ENCODE assay signal across 8 cellular contexts in the genomic region with DNA sequence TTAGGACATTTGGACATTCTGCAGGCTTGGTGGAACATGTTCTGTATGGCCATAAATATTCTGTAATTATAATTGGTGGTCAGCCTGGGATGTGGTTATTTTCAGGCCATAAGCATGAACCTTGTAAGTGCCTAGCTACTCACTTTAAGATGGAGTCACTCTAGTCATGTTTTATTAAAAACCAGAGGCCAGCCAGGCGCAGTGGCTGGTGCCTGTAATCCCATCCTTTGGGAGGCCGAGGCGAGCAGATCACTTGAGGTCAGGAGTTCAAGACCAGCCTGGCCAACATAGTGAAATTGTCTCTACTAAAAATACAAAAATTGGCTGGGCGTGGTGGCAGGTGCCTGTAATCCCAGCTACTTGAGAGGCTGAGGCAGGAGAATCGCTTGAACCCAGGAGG. TPM values are rescaled to one million over a fixed set of nuclear protein-coding genes. Genes with fewer than 3 reads are reported as not detected.
A peak's percentile ranks its signal among the peaks of the same experiment; 100 is the strongest.
DNase-seq lines count a peak whose midpoint lies in the region; ATAC-seq, FAIRE-seq and TF ChIP-seq lines count a peak whose summit lies in the region.
"Not testable (repeated sequence)": the region's sequence is repeated elsewhere in the genome, so short reads cannot be mapped to it uniquely, and the experiment has no call there.

No MANE protein-coding gene starts in this region.

- peaks cover 16% of the 10 kb centered on the region for H3K36me3 Mint-ChIP-seq in CD4-positive, alpha-beta T cell (ENCODE audit: low read depth)
- H3K36me3 Mint-ChIP-seq in HFFc6 (ENCODE audit: low read depth) (peaks cover 32% of the 10 kb centered on the region), astrocyte (ENCODE audit: low read depth, unreplicated experiment) (peaks cover 16% of the 10 kb centered on the region)
- not testable (repeated sequence) for H3K36me3 Mint-ChIP-seq in activated CD4-positive, alpha-beta T cell treated with anti-CD3 and anti-CD28 coated beads, Interleukin-2, amount 10 ng/mL, durations not matched to agents 7 days and 5 days (ENCODE audit: low read depth)
- H3K36me3 Mint-ChIP-seq in naive thymus-derived CD8-positive, alpha-beta T cell = peaks cover 0 to 11% (median 1%) of the 10 kb centered on the region in 3 donors
- peaks cover 67% of the 10 kb centered on the region for H3K36me3 Mint-ChIP-seq in stimulated activated effector memory CD8-positive, alpha-beta T cell treated with anti-CD3 and anti-CD28 coated beads, Interleukin-12 subunit alpha, Interleukin-12 subunit beta, amount 100 ng/mL, for 72 hours

- not testable (repeated sequence) for FAIRE-seq in astrocyte (lab: Jason Lieb, UNC)

- POLR2A ChIA-PET in CD4-positive, alpha-beta T cell (lab: Charles Lee) = interaction anchor here (1.5 kb wide), 1 partner anchor 71 kb away, joined by 6 read pairs; no protein-coding TSS in a partner anchor
- POLR2A ChIA-PET in PC-3 (lab: Charles Lee; ENCODE audit: unreplicated experiment); activated CD4-positive, alpha-beta T cell treated with anti-CD3 and anti-CD28 coated beads, Interleukin-2, amount 10 ng/mL, durations not matched to agents 7 days and 5 days (lab: Charles Lee): not testable (repeated sequence)
- POLR2A ChIA-PET in naive thymus-derived CD8-positive, alpha-beta T cell (lab: Charles Lee) = interaction anchor here (0.7 kb wide), 1 partner anchor 13 kb away, joined by 3 read pairs; no protein-coding TSS in a partner anchor

- H3K27me3 Mint-ChIP-seq in CD4-positive, alpha-beta T cell = peaks cover 34% of the 10 kb centered on the region
- H3K27me3 Mint-ChIP-seq in HFFc6 (ENCODE audit: insufficient read depth) = peaks cover 18% of the 10 kb centered on the region
- peaks cover 19% of the 10 kb centered on the region for H3K27me3 Mint-ChIP-seq in activated CD4-positive, alpha-beta T cell treated with anti-CD3 and anti-CD28 coated beads, Interleukin-2, amount 10 ng/mL, durations not matched to agents 7 days and 5 days
- H3K27me3 Mint-ChIP-seq in astrocyte (ENCODE audit: low read depth, unreplicated experiment) = not testable (repeated sequence)
- peaks cover 10 to 30% (median 17%) of the 10 kb centered on the region in 5 donors for H3K27me3 Mint-ChIP-seq in naive thymus-derived CD8-positive, alpha-beta T cell

- peaks cover 40% of the 10 kb centered on the region for H3K4me1 Mint-ChIP-seq in CD4-positive, alpha-beta T cell (ENCODE audit: low read depth)
- H3K4me1 Mint-ChIP-seq in HFFc6 (ENCODE audit: low read depth) (peaks cover 57% of the 10 kb centered on the region), astrocyte (ENCODE audit: low read depth, unreplicated experiment) (peaks cover 12% of the 10 kb centered on the region)
- H3K4me1 Mint-ChIP-seq in activated CD4-positive, alpha-beta T cell treated with anti-CD3 and anti-CD28 coated beads, Interleukin-2, amount 10 ng/mL, durations not matched to agents 7 days and 5 days = peaks cover 41% of the 10 kb centered on the region
- peaks cover 23 to 52% (median 45%) of the 10 kb centered on the region in 4 donors for H3K4me1 Mint-ChIP-seq in naive thymus-derived CD8-positive, alpha-beta T cell
- H3K4me1 Mint-ChIP-seq in stimulated activated effector memory CD8-positive, alpha-beta T cell treated with anti-CD3 and anti-CD28 coated beads, Interleukin-12 subunit alpha, Interleukin-12 subunit beta, amount 100 ng/mL, for 72 hours = peaks cover 56% of the 10 kb centered on the region

- H3K27me3 ChIP-seq in CD4-positive, alpha-beta T cell (ENCODE audit: control insufficient read depth, insufficient read depth, low read length) = peaks cover 24% of the 10 kb centered on the region
- H3K27me3 ChIP-seq in PC-3 (ENCODE audit: low read length); astrocyte (ENCODE audit: insufficient read depth, low read length): not testable (repeated sequence)

- H3K9me3 ChIP-seq in CD4-positive, alpha-beta T cell (ENCODE audit: control insufficient read depth, low read length); PC-3 (ENCODE audit: low read length); astrocyte (ENCODE audit: insufficient read depth, low read depth, low read length): not testable (repeated sequence)

- not testable (repeated sequence) for DNase-seq in CD4-positive, alpha-beta T cell; HFFc6; PC-3; activated CD4-positive, alpha-beta T cell treated with anti-CD3 and anti-CD28 coated beads, Interleukin-2, amount 10 ng/mL, durations not matched to agents 7 days and 5 days; astrocyte (ENCODE audit: low read depth); fibroblast of the aortic adventitia (ENCODE audit: low read depth); naive thymus-derived CD8-positive, alpha-beta T cell; stimulated activated effector memory CD8-positive, alpha-beta T cell treated with anti-CD3 and anti-CD28 coated beads, Interleukin-12 subunit alpha, Interleukin-12 subunit beta, amount 100 ng/mL, for 72 hours (ENCODE audit: low spot score in 2 of 2)

- H3K79me2 ChIP-seq in PC-3 (ENCODE audit: low read length) (peaks cover 54% of the 10 kb centered on the region), astrocyte (ENCODE audit: insufficient read depth, low read length) (peaks cover 38% of the 10 kb centered on the region)

- not testable (repeated sequence) for H4K20me1 ChIP-seq in PC-3 (ENCODE audit: low read length); astrocyte (ENCODE audit: insufficient read depth, low read length)

- peak overlapping the region; percentile 97 for H3K4me3 ChIP-seq in PC-3 (ENCODE audit: low read length)
- H3K4me3 ChIP-seq in astrocyte (ENCODE audit: insufficient read depth, low read depth, low read length) = peak overlapping the region; percentile 90
- H3K4me3 ChIP-seq in fibroblast of the aortic adventitia (ENCODE audit: low read depth, low read length) = peak overlapping the region; percentile 95

- H2AFZ ChIP-seq in PC-3 (ENCODE audit: low read length); astrocyte (ENCODE audit: low read depth, low read length): not testable (repeated sequence)

- BruUV-seq in PC-3 (replicated peaks; lab: Mats Ljungman, UMichigan) = not testable (repeated sequence)

- not testable (repeated sequence) for H3K27ac ChIP-seq in CD4-positive, alpha-beta T cell (ENCODE audit: low read depth, low read length); PC-3 (ENCODE audit: low read length); astrocyte (ENCODE audit: low read depth, low read length)

- peak overlapping the region; percentile 95 for H3K9ac ChIP-seq in PC-3 (ENCODE audit: low read length)
- peak overlapping the region; percentile 89 for H3K9ac ChIP-seq in astrocyte (ENCODE audit: low read length)

- peaks cover 24% of the 10 kb centered on the region; the same call in 1 of the 2 replicates for H3K4me1 ChIP-seq in PC-3 (ENCODE audit: insufficient read depth, low read length)
- H3K4me1 ChIP-seq in astrocyte (ENCODE audit: insufficient read depth, low read length) = peaks cover 26% of the 10 kb centered on the region

- intact Hi-C loops in CD4-positive, alpha-beta T cell (cut with DNase I, micrococcal nuclease) = loop anchor here (2.0 to 10.0 kb wide), 4 partner anchors 17 to 457 kb away; a partner anchor contains a TSS
- intact Hi-C loops in PC-3 (cut with micrococcal nuclease) = loop anchor here (2.0 kb wide), 1 partner anchor 31 kb away; no protein-coding TSS in a partner anchor

- TF ChIP-seq CTCF in CD4-positive, alpha-beta T cell (IDR thresholded peaks at IDR 0.05); HFFc6 (IDR thresholded peaks at IDR 0.05); PC-3 (conservative IDR thresholded peaks at IDR 0.05; ENCODE audit: low read depth, low read length); astrocyte (IDR thresholded peaks at IDR 0.05; ENCODE audit: insufficient read depth, low read depth, low read length); fibroblast of the aortic adventitia (IDR thresholded peaks at IDR 0.05; ENCODE audit: insufficient read depth, low read length): not testable (repeated sequence)

- H3K4me2 ChIP-seq in PC-3 (ENCODE audit: low read length) = peak overlapping the region; percentile 84
- H3K4me2 ChIP-seq in astrocyte (ENCODE audit: low read length) = peak overlapping the region; percentile 96

- not testable (repeated sequence) for H3F3A ChIP-seq in PC-3 (ENCODE audit: low read length, unreplicated experiment)

- H3K9me2 ChIP-seq in PC-3 (replicated peaks; ENCODE audit: low read length) = not testable (repeated sequence)

- H3K9me3 Mint-ChIP-seq in CD4-positive, alpha-beta T cell; HFFc6; activated CD4-positive, alpha-beta T cell treated with anti-CD3 and anti-CD28 coated beads, Interleukin-2, amount 10 ng/mL, durations not matched to agents 7 days and 5 days; astrocyte (ENCODE audit: unreplicated experiment); naive thymus-derived CD8-positive, alpha-beta T cell; stimulated activated effector memory CD8-positive, alpha-beta T cell treated with anti-CD3 and anti-CD28 coated beads, Interleukin-12 subunit alpha, Interleukin-12 subunit beta, amount 100 ng/mL, for 72 hours: not testable (repeated sequence)

- not testable (repeated sequence) for H3K27ac Mint-ChIP-seq in CD4-positive, alpha-beta T cell; activated CD4-positive, alpha-beta T cell treated with anti-CD3 and anti-CD28 coated beads, Interleukin-2, amount 10 ng/mL, durations not matched to agents 7 days and 5 days
- H3K27ac Mint-ChIP-seq in HFFc6 (peak overlapping the region; percentile 50; the same call in 1 of the 2 replicates), astrocyte (ENCODE audit: unreplicated experiment) (peak overlapping the region; percentile 38)
- H3K27ac Mint-ChIP-seq in naive thymus-derived CD8-positive, alpha-beta T cell = peak overlapping the region in 1 of 10 donors; percentile 19
- H3K27ac Mint-ChIP-seq in stimulated activated effector memory CD8-positive, alpha-beta T cell treated with anti-CD3 and anti-CD28 coated beads, Interleukin-12 subunit alpha, Interleukin-12 subunit beta, amount 100 ng/mL, for 72 hours = peak overlapping the region; percentile 63

- CTCF ChIA-PET in CD4-positive, alpha-beta T cell (lab: Charles Lee) = interaction anchor here (1.2 to 1.5 kb wide), 2 partner anchors 32 to 71 kb away, joined by 3 to 8 read pairs; no protein-coding TSS in a partner anchor
- CTCF ChIA-PET in PC-3 (lab: Charles Lee) = interaction anchor here (1.0 kb wide), 1 partner anchor 72 kb away, joined by 3 read pairs; no protein-coding TSS in a partner anchor
- CTCF ChIA-PET in activated CD4-positive, alpha-beta T cell treated with anti-CD3 and anti-CD28 coated beads, Interleukin-2, amount 10 ng/mL, durations not matched to agents 7 days and 5 days (lab: Charles Lee) = interaction anchor here (0.5 to 2.0 kb wide), 6 partner anchors 9 to 78 kb away, joined by 3 to 8 read pairs (median 4); no protein-coding TSS in a partner anchor

- not testable (repeated sequence) for H3K36me3 ChIP-seq in PC-3 (ENCODE audit: low read depth, low read length); astrocyte (ENCODE audit: insufficient read depth, low read length)

- not testable (repeated sequence) for ATAC-seq in CD4-positive, alpha-beta T cell (ENCODE audit: poor library complexity); PC-3; naive thymus-derived CD8-positive, alpha-beta T cell; stimulated activated effector memory CD8-positive, alpha-beta T cell treated with anti-CD3 and anti-CD28 coated beads, Interleukin-12 subunit alpha, Interleukin-12 subunit beta, amount 100 ng/mL, for 72 hours

- H3K4me3 Mint-ChIP-seq in CD4-positive, alpha-beta T cell = peak overlapping the region; percentile 6
- peak overlapping the region; percentile 97 for H3K4me3 Mint-ChIP-seq in HFFc6
- H3K4me3 Mint-ChIP-seq in activated CD4-positive, alpha-beta T cell treated with anti-CD3 and anti-CD28 coated beads, Interleukin-2, amount 10 ng/mL, durations not matched to agents 7 days and 5 days = peak overlapping the region; percentile 85
- peak overlapping the region; percentile 97 for H3K4me3 Mint-ChIP-seq in astrocyte (ENCODE audit: unreplicated experiment)
- peak overlapping the region in 7 of 10 donors; percentile 19 to 100 (median 92) for H3K4me3 Mint-ChIP-seq in naive thymus-derived CD8-positive, alpha-beta T cell
- H3K4me3 Mint-ChIP-seq in stimulated activated effector memory CD8-positive, alpha-beta T cell treated with anti-CD3 and anti-CD28 coated beads, Interleukin-12 subunit alpha, Interleukin-12 subunit beta, amount 100 ng/mL, for 72 hours = peak overlapping the region; percentile 87

RNA-seq across cellular contexts. Expression of a gene that starts 1.1 kb away (rescaled TPM):
- under 1 TPM; 0.16 to 0.28 TPM for total RNA-seq in CD4-positive, alpha-beta T cell
- 10 to 100 TPM; 13.7 to 25.8 (median 15.1) TPM for total RNA-seq in HFFc6 (2021; fragmentation: NEBNext Ultra II Directional; extraction: Animal tissue kit (Norgen Biotek cat#: 25700))
- total RNA-seq in PC-3 (2014; rRNA removed) (25.9 and 43.0 TPM in 2 replicates), astrocyte (10.9 and 12.8 TPM in 2 replicates), fibroblast of the aortic adventitia (ENCODE audit: low replicate concordance) (3.0 and 5.7 TPM in 2 replicates)
- 1 to 10 TPM; 7.0 to 7.4 TPM for total RNA-seq in activated CD4-positive, alpha-beta T cell treated with anti-CD3 and anti-CD28 coated beads, Interleukin-2, amount 10 ng/mL, durations not matched to agents 7 days and 5 days
- total RNA-seq in naive thymus-derived CD8-positive, alpha-beta T cell = 1 to 10 TPM; 3.3 to 3.4 TPM
- 1 to 10 TPM; 2.4 to 7.4 (median 4.4) TPM for polyA plus RNA-seq in naive thymus-derived CD8-positive, alpha-beta T cell

RNA-seq across cellular contexts. Expression of a gene that starts 2.7 kb away (rescaled TPM):
- 1 to 10 TPM; 1.5 to 3.7 TPM for total RNA-seq in CD4-positive, alpha-beta T cell
- 10 to 100 TPM; 10.2 to 24.7 (median 22.2) TPM for total RNA-seq in HFFc6 (2021; fragmentation: NEBNext Ultra II Directional; extraction: Animal tissue kit (Norgen Biotek cat#: 25700))
- total RNA-seq in PC-3 (2014; rRNA removed) (28.6 and 36.4 TPM in 2 replicates), astrocyte (56.6 and 56.7 TPM in 2 replicates), fibroblast of the aortic adventitia (ENCODE audit: low replicate concordance) (1.3 and 2.8 TPM in 2 replicates)
- 10 to 100 TPM; 15.5 to 17.7 TPM for total RNA-seq in activated CD4-positive, alpha-beta T cell treated with anti-CD3 and anti-CD28 coated beads, Interleukin-2, amount 10 ng/mL, durations not matched to agents 7 days and 5 days
- 10 to 100 TPM; 12.4 to 13.2 TPM for total RNA-seq in naive thymus-derived CD8-positive, alpha-beta T cell
- polyA plus RNA-seq in naive thymus-derived CD8-positive, alpha-beta T cell = 1 to 10 TPM in 2 of 3 donors, under 1 TPM in 1; 0.64 to 2.5 (median 1.2) TPM

RNA-seq across cellular contexts. Expression of a gene that starts 16.1 kb away (rescaled TPM):
- 10 to 100 TPM; 32.5 to 32.6 TPM for total RNA-seq in CD4-positive, alpha-beta T cell
- 100 to 1,000 TPM; 106 to 129 (median 117) TPM for total RNA-seq in HFFc6 (2021; fragmentation: NEBNext Ultra II Directional; extraction: Animal tissue kit (Norgen Biotek cat#: 25700))
- total RNA-seq in PC-3 (2014; rRNA removed) (56.2 and 57.3 TPM in 2 replicates), astrocyte (67.5 and 70.4 TPM in 2 replicates), fibroblast of the aortic adventitia (ENCODE audit: low replicate concordance) (109 and 111 TPM in 2 replicates)
- total RNA-seq in activated CD4-positive, alpha-beta T cell treated with anti-CD3 and anti-CD28 coated beads, Interleukin-2, amount 10 ng/mL, durations not matched to agents 7 days and 5 days = 10 to 100 TPM; 59.9 to 66.1 TPM
- 10 to 100 TPM; 59.2 to 61.0 TPM for total RNA-seq in naive thymus-derived CD8-positive, alpha-beta T cell
- polyA plus RNA-seq in naive thymus-derived CD8-positive, alpha-beta T cell = 10 to 100 TPM; 32.2 to 38.6 (median 33.7) TPM

RNA-seq across cellular contexts. Expression of a gene that starts 37.2 kb away (rescaled TPM):
- 1 to 10 TPM; 8.7 to 9.6 TPM for total RNA-seq in CD4-positive, alpha-beta T cell
- 100 to 1,000 TPM in 1 of 6 experiments, 10 to 100 TPM in 5; 80.2 to 108 (median 87.8) TPM for total RNA-seq in HFFc6 (2021; fragmentation: NEBNext Ultra II Directional; extraction: Animal tissue kit (Norgen Biotek cat#: 25700))
- total RNA-seq in PC-3 (2014; rRNA removed) (48.0 and 57.5 TPM in 2 replicates), astrocyte (38.9 and 44.7 TPM in 2 replicates), fibroblast of the aortic adventitia (ENCODE audit: low replicate concordance) (22.3 and 34.8 TPM in 2 replicates)
- 10 to 100 TPM; 17.3 to 21.4 TPM for total RNA-seq in activated CD4-positive, alpha-beta T cell treated with anti-CD3 and anti-CD28 coated beads, Interleukin-2, amount 10 ng/mL, durations not matched to agents 7 days and 5 days
- 10 to 100 TPM; 21.5 to 23.7 TPM for total RNA-seq in naive thymus-derived CD8-positive, alpha-beta T cell
- 1 to 10 TPM; 3.7 to 7.6 (median 7.0) TPM for polyA plus RNA-seq in naive thymus-derived CD8-positive, alpha-beta T cell

Comparison
In these comparisons a context has a peak if more than half of its experiments do, and no peak if none do; other contexts are left out.
1. H3K4me3 Mint-ChIP-seq: peak in every context shown above with its lines; median percentile 97 in HFFc6; 97 in astrocyte; 92 in naive thymus-derived CD8-positive, alpha-beta T cell; 87 in stimulated activated effector memory CD8-positive, alpha-beta T cell treated with anti-CD3 and anti-CD28 coated beads, Interleukin-12 subunit alpha, Interleukin-12 subunit beta, amount 100 ng/mL, for 72 hours; 85 in activated CD4-positive, alpha-beta T cell treated with anti-CD3 and anti-CD28 coated beads, Interleukin-2, amount 10 ng/mL, durations not matched to agents 7 days and 5 days; 6 in CD4-positive, alpha-beta T cell.